ENCODE assay signal across 24 cellular contexts in the genomic region with DNA sequence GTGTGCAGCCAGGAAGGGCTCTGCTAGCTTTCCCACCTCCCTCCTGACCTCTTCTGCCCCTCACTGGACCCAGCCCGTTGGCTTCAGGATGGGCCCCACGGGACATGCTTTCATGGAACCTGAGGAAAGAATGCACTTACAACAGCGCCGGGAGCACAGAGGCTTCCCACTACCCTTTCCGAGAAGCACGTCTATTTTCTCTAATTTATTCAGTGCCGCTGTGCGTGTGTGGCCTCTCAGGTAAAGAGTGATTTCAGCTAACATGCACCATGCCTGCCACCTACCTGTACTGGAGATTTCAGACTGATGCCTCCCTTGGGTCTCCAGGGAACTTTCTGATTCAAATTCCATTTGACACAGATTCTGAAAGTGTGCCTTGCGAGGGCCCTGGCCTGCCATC.
"Had no signal": no experiment of that assay in that cellular context is flagged by ENCODE, and none has a peak within 500 bp of the region (broad histone marks: within the 10 kb centered on the region; RNA-seq: fewer than 3 reads in every experiment).

No MANE protein-coding gene starts in this region.

- H3K4me3 ChIP-seq: coronary artery, esophagus squamous epithelium, sigmoid colon had no signal

- H3K4me3 Mint-ChIP-seq: activated B cell treated with CpG ODN at 0.5 μM for 24 hours; activated naive CD4-positive, alpha-beta T cell treated with anti-CD3 and anti-CD28 coated beads, Interleukin-2, amount 10 ng/mL, durations not matched to agents 7 days and 5 days; activated T-helper 1 cell treated with anti-CD3 and anti-CD28 coated beads, Interleukin-12 subunit alpha, Interleukin-12 subunit beta, Interleukin-2, Interleukin-4 antibody, amounts not matched to agents 30 ng/mL and 10 ng/mL and 1 ng/mL, durations not matched to agents 14 hours and 24 hours and 36 hours; naive thymus-derived CD8-positive, alpha-beta T cell; neural crest cell; stimulated activated memory B cell treated with anti-CD40 and anti-IgM and Interleukin-4, amounts not matched to agents 10 μg/mL and 1 μg/mL and 100 μg/mL, for 72 hours; stimulated activated naive CD8-positive, alpha-beta T cell treated with anti-CD3 and anti-CD28 coated beads, Interleukin-15, amount 100 ng/mL, for 72 hours; type B pancreatic cell had no signal

- H3K9me3 Mint-ChIP-seq: activated naive CD4-positive, alpha-beta T cell treated with anti-CD3 and anti-CD28 coated beads, Interleukin-2, amount 10 ng/mL, durations not matched to agents 7 days and 5 days; activated T-helper 1 cell treated with anti-CD3 and anti-CD28 coated beads, Interleukin-12 subunit alpha, Interleukin-12 subunit beta, Interleukin-2, Interleukin-4 antibody, amounts not matched to agents 30 ng/mL and 10 ng/mL and 1 ng/mL, durations not matched to agents 14 hours and 24 hours and 36 hours; stimulated activated memory B cell treated with anti-CD40 and anti-IgM and Interleukin-4, amounts not matched to agents 10 μg/mL and 1 μg/mL and 100 μg/mL, for 72 hours; stimulated activated naive CD8-positive, alpha-beta T cell treated with anti-CD3 and anti-CD28 coated beads, Interleukin-15, amount 100 ng/mL, for 72 hours; type B pancreatic cell had no signal

- H3K27me3 ChIP-seq: brain microvascular endothelial cell had no signal

- H3K27ac ChIP-seq: brain microvascular endothelial cell, coronary artery, esophagus squamous epithelium, sigmoid colon had no signal

- H3K36me3 Mint-ChIP-seq: activated naive CD4-positive, alpha-beta T cell treated with anti-CD3 and anti-CD28 coated beads, Interleukin-2, amount 10 ng/mL, durations not matched to agents 7 days and 5 days; stimulated activated memory B cell treated with anti-CD40 and anti-IgM and Interleukin-4, amounts not matched to agents 10 μg/mL and 1 μg/mL and 100 μg/mL, for 72 hours; type B pancreatic cell had no signal

- DNase-seq: activated B cell treated with CpG ODN at 0.5 μM for 24 hours; activated CD4-positive, alpha-beta T cell treated with anti-CD3 and anti-CD28 coated beads, Interleukin-2, amount 50 U/mL, for 4 hours; activated effector memory CD4-positive, alpha-beta T cell treated with anti-CD3 and anti-CD28 coated beads, Interleukin-2, amount 50 U/mL, for 16 hours; activated naive CD4-positive, alpha-beta T cell treated with anti-CD3 and anti-CD28 coated beads, Interleukin-2, amount 10 ng/mL, durations not matched to agents 7 days and 5 days; activated T-cell treated with anti-CD3 and anti-CD28 coated beads, Interleukin-2, amount 50 U/mL, for 1 hour; amniotic stem cell; brain microvascular endothelial cell; esophagus squamous epithelium; left colon; midbrain; naive thymus-derived CD8-positive, alpha-beta T cell; sigmoid colon; small intestine; stimulated activated CD4-positive, alpha-beta T cell treated with anti-CD3 and anti-CD28 coated beads, Interleukin-1b, Interleukin-23, amount 100 ng/mL, for 48 hours; stimulated activated CD4-positive, alpha-beta T cell treated with anti-CD3 and anti-CD28 coated beads, Interleukin-4, amount 100 ng/mL, for 4 hours; stimulated activated CD8-positive, alpha-beta memory T cell treated with anti-CD3 and anti-CD28 coated beads, Interleukin-4, amount 100 ng/mL, for 48 hours; stimulated activated naive CD8-positive, alpha-beta T cell treated with anti-CD3 and anti-CD28 coated beads, Interleukin-15, amount 100 ng/mL, for 72 hours; substantia nigra; T-helper 2 cell had no signal

- ATAC-seq: left colon; naive thymus-derived CD8-positive, alpha-beta T cell; stimulated activated memory B cell treated with anti-CD40 and anti-IgM and Interleukin-4, amounts not matched to agents 10 μg/mL and 1 μg/mL and 100 μg/mL, for 72 hours; stimulated activated naive CD8-positive, alpha-beta T cell treated with anti-CD3 and anti-CD28 coated beads, Interleukin-15, amount 100 ng/mL, for 72 hours had no signal

- H3K9me3 ChIP-seq: sigmoid colon had no signal

- H3K36me3 ChIP-seq: brain microvascular endothelial cell, esophagus squamous epithelium, sigmoid colon had no signal

- H3K4me1 ChIP-seq: sigmoid colon had no signal

- H3K4me1 Mint-ChIP-seq: activated B cell treated with CpG ODN at 0.5 μM for 24 hours; activated naive CD4-positive, alpha-beta T cell treated with anti-CD3 and anti-CD28 coated beads, Interleukin-2, amount 10 ng/mL, durations not matched to agents 7 days and 5 days; naive thymus-derived CD8-positive, alpha-beta T cell; stimulated activated memory B cell treated with anti-CD40 and anti-IgM and Interleukin-4, amounts not matched to agents 10 μg/mL and 1 μg/mL and 100 μg/mL, for 72 hours; stimulated activated naive CD8-positive, alpha-beta T cell treated with anti-CD3 and anti-CD28 coated beads, Interleukin-15, amount 100 ng/mL, for 72 hours had no signal

- H3K27ac Mint-ChIP-seq: activated B cell treated with CpG ODN at 0.5 μM for 24 hours; activated naive CD4-positive, alpha-beta T cell treated with anti-CD3 and anti-CD28 coated beads, Interleukin-2, amount 10 ng/mL, durations not matched to agents 7 days and 5 days; activated T-helper 1 cell treated with anti-CD3 and anti-CD28 coated beads, Interleukin-12 subunit alpha, Interleukin-12 subunit beta, Interleukin-2, Interleukin-4 antibody, amounts not matched to agents 30 ng/mL and 10 ng/mL and 1 ng/mL, durations not matched to agents 14 hours and 24 hours and 36 hours; naive thymus-derived CD8-positive, alpha-beta T cell; stimulated activated memory B cell treated with anti-CD40 and anti-IgM and Interleukin-4, amounts not matched to agents 10 μg/mL and 1 μg/mL and 100 μg/mL, for 72 hours; stimulated activated naive CD8-positive, alpha-beta T cell treated with anti-CD3 and anti-CD28 coated beads, Interleukin-15, amount 100 ng/mL, for 72 hours; type B pancreatic cell had no signal
